In genomic region chr12:38502420-38502819, GRCh38 we compare ENCODE assay signal across 22 cellular contexts.
"Had no signal": no experiment of that assay in that cellular context is flagged by ENCODE, and none has a peak within 500 bp of the region (broad histone marks: within the 10 kb centered on the region; RNA-seq: fewer than 3 reads in every experiment).

No MANE protein-coding gene starts in this region.

- H3K27me3 ChIP-seq: dorsolateral prefrontal cortex, neutrophil, right atrium auricular region, stomach, testis, tibial artery had no signal

- ATAC-seq: left ventricle myocardium superior; naive thymus-derived CD4-positive, alpha-beta T cell; sciatic nerve; stimulated activated effector memory CD8-positive, alpha-beta T cell treated with anti-CD3 and anti-CD28 coated beads, Interleukin-12 subunit alpha, Interleukin-12 subunit beta, amount 100 ng/mL, for 72 hours had no signal

- H3K4me1 ChIP-seq: parathyroid adenoma, right atrium auricular region, stomach, testis, tibial artery had no signal

- H3K4me1 Mint-ChIP-seq: memory B cell; naive thymus-derived CD4-positive, alpha-beta T cell; stimulated activated effector memory CD8-positive, alpha-beta T cell treated with anti-CD3 and anti-CD28 coated beads, Interleukin-12 subunit alpha, Interleukin-12 subunit beta, amount 100 ng/mL, for 72 hours had no signal

- H3K36me3 Mint-ChIP-seq: memory B cell; naive thymus-derived CD4-positive, alpha-beta T cell; type B pancreatic cell had no signal

- H3K4me3 Mint-ChIP-seq: memory B cell; naive thymus-derived CD4-positive, alpha-beta T cell; nephron; stimulated activated effector memory CD8-positive, alpha-beta T cell treated with anti-CD3 and anti-CD28 coated beads, Interleukin-12 subunit alpha, Interleukin-12 subunit beta, amount 100 ng/mL, for 72 hours; type B pancreatic cell had no signal

- DNase-seq: effector CD4-positive, alpha-beta T cell; head of caudate nucleus; left ventricle myocardium superior; midbrain; naive thymus-derived CD4-positive, alpha-beta T cell; stimulated activated CD4-positive, alpha-beta T cell treated with anti-CD3 and anti-CD28 coated beads, Interleukin-2, amount 100 ng/mL, for 24 hours; stimulated activated CD4-positive, alpha-beta T cell treated with anti-CD3 and anti-CD28 coated beads, Interleukin-4, amount 100 ng/mL, for 24 hours; stimulated activated naive CD4-positive, alpha-beta T cell treated with Interleukin-2 at 50 U/mL for 16 hours; stomach; testis; tibial artery had no signal

- H3K27me3 Mint-ChIP-seq: memory B cell; naive thymus-derived CD4-positive, alpha-beta T cell; progenitor cell of endocrine pancreas; type B pancreatic cell had no signal

- H3K9me3 ChIP-seq: neutrophil, testis, tibial artery had no signal

- H3K36me3 ChIP-seq: neutrophil, right atrium auricular region, stomach, tibial artery had no signal

- H3K27ac ChIP-seq: dorsolateral prefrontal cortex, neutrophil, parathyroid adenoma, right atrium auricular region, stomach, testis, tibial artery had no signal

- H3K4me3 ChIP-seq: dorsolateral prefrontal cortex, lung, right atrium auricular region, stomach, testis, tibial artery had no signal

- H3K9me3 Mint-ChIP-seq: nephron had no signal

- H3K27ac Mint-ChIP-seq: memory B cell; naive thymus-derived CD4-positive, alpha-beta T cell; progenitor cell of endocrine pancreas; stimulated activated effector memory CD8-positive, alpha-beta T cell treated with anti-CD3 and anti-CD28 coated beads, Interleukin-12 subunit alpha, Interleukin-12 subunit beta, amount 100 ng/mL, for 72 hours; type B pancreatic cell had no signal
